ENCODE assay signal across 23 cellular contexts in genomic region chr12:27340971-27341370, GRCh38.
"Had no signal": no experiment of that assay in that cellular context is flagged by ENCODE, and none has a peak within 500 bp of the region (broad histone marks: within the 10 kb centered on the region; RNA-seq: fewer than 3 reads in every experiment).

No MANE protein-coding gene starts in this region.

- H3K27ac Mint-ChIP-seq: activated CD4-positive, alpha-beta T cell treated with anti-CD3 and anti-CD28 coated beads, Interleukin-2, amount 10 ng/mL, durations not matched to agents 7 days and 5 days; activated CD8-positive, alpha-beta T cell treated with anti-CD3 and anti-CD28 coated beads for 36 hours; activated naive CD4-positive, alpha-beta T cell treated with anti-CD3 and anti-CD28 coated beads, Interleukin-2, amount 50 U/mL, for 72 hours; activated T-cell treated with anti-CD3 and anti-CD28 coated beads, Interleukin-2, amount 50 U/mL, for 72 hours; brain; effector memory CD8-positive, alpha-beta T cell; nephron; T-helper 17 cell had no signal

- H3K4me3 Mint-ChIP-seq: activated CD4-positive, alpha-beta T cell treated with anti-CD3 and anti-CD28 coated beads, Interleukin-2, amount 10 ng/mL, durations not matched to agents 7 days and 5 days; activated CD8-positive, alpha-beta T cell treated with anti-CD3 and anti-CD28 coated beads for 36 hours; activated T-cell treated with anti-CD3 and anti-CD28 coated beads, Interleukin-2, amount 50 U/mL, for 72 hours; brain; effector memory CD8-positive, alpha-beta T cell; nephron; T-helper 17 cell had no signal

- H3K4me1 Mint-ChIP-seq: nephron had no signal

- H3K27ac ChIP-seq: left ventricle myocardium inferior, right lobe of liver, tibial nerve had no signal

- H3K9me3 Mint-ChIP-seq: activated CD4-positive, alpha-beta T cell treated with anti-CD3 and anti-CD28 coated beads, Interleukin-2, amount 10 ng/mL, durations not matched to agents 7 days and 5 days; activated CD8-positive, alpha-beta T cell treated with anti-CD3 and anti-CD28 coated beads for 36 hours; activated naive CD4-positive, alpha-beta T cell treated with anti-CD3 and anti-CD28 coated beads, Interleukin-2, amount 50 U/mL, for 72 hours; activated T-cell treated with anti-CD3 and anti-CD28 coated beads, Interleukin-2, amount 50 U/mL, for 72 hours; effector memory CD8-positive, alpha-beta T cell; nephron had no signal

- H3K27me3 Mint-ChIP-seq: activated CD4-positive, alpha-beta T cell treated with anti-CD3 and anti-CD28 coated beads, Interleukin-2, amount 10 ng/mL, durations not matched to agents 7 days and 5 days had no signal

- H3K4me3 ChIP-seq: left ventricle myocardium inferior, lung, right lobe of liver, tibial nerve had no signal

- H3K9me3 ChIP-seq: left ventricle myocardium inferior, right lobe of liver, tibial nerve had no signal

- ATAC-seq: activated CD8-positive, alpha-beta T cell treated with anti-CD3 and anti-CD28 coated beads for 36 hours; activated naive CD4-positive, alpha-beta T cell treated with anti-CD3 and anti-CD28 coated beads, Interleukin-2, amount 50 U/mL, for 72 hours; activated T-cell treated with anti-CD3 and anti-CD28 coated beads, Interleukin-2, amount 50 U/mL, for 72 hours; effector memory CD8-positive, alpha-beta T cell; esophagus mucosa; right lobe of liver; T-helper 17 cell had no signal

- DNase-seq: activated CD4-positive, alpha-beta T cell treated with anti-CD3 and anti-CD28 coated beads, Interleukin-2, amount 10 ng/mL, durations not matched to agents 7 days and 5 days; activated CD4-positive, CD25-positive, alpha-beta regulatory T cell treated with anti-CD3 and anti-CD28 coated beads, Interleukin-2, amount 50 U/mL, for 72 hours; activated CD8-positive, alpha-beta T cell treated with anti-CD3 and anti-CD28 coated beads for 36 hours; activated naive CD4-positive, alpha-beta T cell; activated T-cell treated with anti-CD3 and anti-CD28 coated beads, Interleukin-2, amount 50 U/mL, for 72 hours; anterior cingulate cortex; caudate nucleus; cortex of kidney; effector memory CD8-positive, alpha-beta T cell; foreskin melanocyte; left ventricle myocardium inferior; posterior cingulate gyrus; right lobe of liver; stimulated activated CD4-positive, alpha-beta T cell treated with anti-CD3 and anti-CD28 coated beads, Interleukin-2, amount 100 ng/mL, for 48 hours; stimulated activated naive CD4-positive, alpha-beta T cell treated with Interleukin-2 at 50 U/mL for 16 hours; T-helper 17 cell; T1000 had no signal

- H3K27me3 ChIP-seq: right lobe of liver, tibial nerve had no signal

- H3K4me1 ChIP-seq: left ventricle myocardium inferior, tibial nerve had no signal

- H3K36me3 ChIP-seq: left ventricle myocardium inferior, right lobe of liver, tibial nerve had no signal

- H3K36me3 Mint-ChIP-seq: activated naive CD4-positive, alpha-beta T cell treated with anti-CD3 and anti-CD28 coated beads, Interleukin-2, amount 50 U/mL, for 72 hours had no signal
